ENCODE assay signal across 8 cellular contexts in genomic region chr7:121766676-121767075, GRCh38.
"Had no signal": no experiment of that assay in that cellular context is flagged by ENCODE, and none has a peak within 500 bp of the region (broad histone marks: within the 10 kb centered on the region; RNA-seq: fewer than 3 reads in every experiment).

No MANE protein-coding gene starts in this region.

- ATAC-seq: GM23338, HCT116 had no signal

- H2AFZ ChIP-seq: GM23338 had no signal

- H3K4me3 ChIP-seq: GM23338, HAP-1 had no signal

- H3K4me2 ChIP-seq: GM23338 had no signal

- H3K36me3 Mint-ChIP-seq: IgD-negative memory B cell had no signal

- H3K9me3 Mint-ChIP-seq: HFFc6 had no signal

- H3K9me3 ChIP-seq: HAP-1 had no signal

- H3K4me3 Mint-ChIP-seq: GM23338, HFFc6, IgD-negative memory B cell had no signal

- H3K36me3 ChIP-seq: HAP-1 had no signal

- DNase-seq: H7, HFFc6, KG1 had no signal

- H3K4me1 ChIP-seq: HAP-1 had no signal

- H3K27ac Mint-ChIP-seq: GM23338, HFFc6, IgD-negative memory B cell had no signal

- H3K4me1 Mint-ChIP-seq: IgD-negative memory B cell had no signal

- H3K27ac ChIP-seq: HL-60 had no signal
